Comparison of ENCODE assay signal across 13 cellular contexts in the genomic region with DNA sequence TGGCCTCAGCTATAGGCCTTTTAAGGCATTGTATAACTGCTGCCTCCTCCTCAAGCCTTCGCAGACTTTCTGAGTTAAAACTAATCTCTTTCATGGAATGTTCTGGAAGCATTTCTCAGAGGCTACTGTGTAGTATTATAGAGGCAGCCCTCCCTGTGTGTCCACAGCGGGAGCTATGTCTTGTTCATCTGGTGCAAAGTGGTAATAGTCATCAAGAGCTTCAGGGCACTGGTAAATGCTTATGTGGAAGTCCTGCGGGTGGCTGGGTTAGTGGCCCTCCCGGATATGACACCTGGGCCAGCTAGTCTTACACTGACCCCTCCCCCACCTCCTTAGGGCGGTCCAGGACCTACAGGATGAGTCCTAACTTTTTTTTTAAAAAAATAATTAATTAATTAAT. TPM values are rescaled to one million over a fixed set of nuclear protein-coding genes. Genes with fewer than 3 reads are reported as not detected.
DNase-seq lines count a peak whose midpoint lies in the region; ATAC-seq and TF ChIP-seq lines count a peak whose summit lies in the region.
"Had no signal": no experiment of that assay in that cellular context is flagged by ENCODE, and none has a peak within 500 bp of the region (broad histone marks: within the 10 kb centered on the region; RNA-seq: fewer than 3 reads in every experiment).

No MANE protein-coding gene starts in this region.

- H3K4me2 ChIP-seq in H9 (ENCODE audit: insufficient read depth, insufficient read length, low read length) = no peak overlapping the region
- H3K4me2 ChIP-seq: BLaER1 had no signal

- no peak overlapping the region for H3T11ph ChIP-seq in H9 (ENCODE audit: low read length)

- H3K27me3 ChIP-seq in H9 (ENCODE audit: insufficient read depth, low read length) = no peaks in the 10 kb centered on the region; the same call in 1 of the 2 replicates
- no peaks in the 10 kb centered on the region for H3K27me3 ChIP-seq in breast epithelium
- H3K27me3 ChIP-seq: SJSA1 had no signal

- peaks cover 36 to 47% of the 10 kb centered on the region in 2 experiments for H3K4me1 Mint-ChIP-seq in H9
- peaks cover 6 to 14% of the 10 kb centered on the region in 2 donors for H3K4me1 Mint-ChIP-seq in natural killer cell treated with Interleukin-12 subunit alpha and Interleukin-12 subunit beta and Interleukin-15 and Interleukin-18, amount 100 ng/mL, for 72 hours (ENCODE audit: low read depth in 2 of 2)

- H3K9me3 ChIP-seq in H9 (ENCODE audit: control insufficient read depth, low read depth, low read length) = no peaks in the 10 kb centered on the region
- H3K9me3 ChIP-seq in breast epithelium = no peaks in the 10 kb centered on the region
- H3K9me3 ChIP-seq: BLaER1, SJSA1 had no signal

- peaks cover 6 to 20% (median 14%) of the 10 kb centered on the region in 3 experiments for H3K36me3 Mint-ChIP-seq in H9 (ENCODE audit: insufficient read depth in 1 of 3, low read depth in 3 of 3)
- no peaks in the 10 kb centered on the region for H3K36me3 Mint-ChIP-seq in natural killer cell treated with Interleukin-12 subunit alpha and Interleukin-12 subunit beta and Interleukin-15 and Interleukin-18, amount 100 ng/mL, for 72 hours

- no peak overlapping the region for H3K9ac ChIP-seq in H9 (ENCODE audit: extremely low read depth, insufficient read length, low read length)
- H3K9ac ChIP-seq: BLaER1 had no signal

- H3K27me3 Mint-ChIP-seq in H9 (ENCODE audit: low read depth) = peaks cover 15% of the 10 kb centered on the region
- no peaks in the 10 kb centered on the region for H3K27me3 Mint-ChIP-seq in natural killer cell treated with Interleukin-12 subunit alpha and Interleukin-12 subunit beta and Interleukin-15 and Interleukin-18, amount 100 ng/mL, for 72 hours
- H3K27me3 Mint-ChIP-seq: activated CD4-positive, alpha-beta T cell treated with anti-CD3 and anti-CD28 coated beads for 36 hours had no signal

- peak overlapping the region; percentile 93 for H3K27ac ChIP-seq in C4-2B
- H3K27ac ChIP-seq in H9 (ENCODE audit: insufficient read length, low read depth, low read length) = no peak overlapping the region
- peak overlapping the region; percentile 66 to 99 for H3K27ac ChIP-seq in breast epithelium
- H3K27ac ChIP-seq: BLaER1, SJSA1 had no signal

- intact Hi-C loops in breast epithelium (cut with DNase I; ENCODE audit: low total_unique reads) = no loop called here
- intact Hi-C loops in left ventricle myocardium superior (cut with micrococcal nuclease) = no loop called here

- H3K4me1 ChIP-seq in H9 (ENCODE audit: insufficient read depth, low read length) (peaks cover 8% of the 10 kb centered on the region; the same call in 1 of the 2 replicates), breast epithelium (peaks cover 0 to 22% of the 10 kb centered on the region in 2 donors)

- no peak overlapping the region for H2AK5ac ChIP-seq in H9 (ENCODE audit: insufficient read length, low read length)

- H2BK12ac ChIP-seq in H9 (ENCODE audit: insufficient read length, low read depth, low read length) = peak overlapping the region; percentile 85

- peaks cover 0 to 2% of the 10 kb centered on the region in 2 experiments; a peak in 1 of 5 replicates for H3K9me3 Mint-ChIP-seq in H9
- H3K9me3 Mint-ChIP-seq in natural killer cell treated with Interleukin-12 subunit alpha and Interleukin-12 subunit beta and Interleukin-15 and Interleukin-18, amount 100 ng/mL, for 72 hours = no peaks in the 10 kb centered on the region
- H3K9me3 Mint-ChIP-seq: activated naive CD4-positive, alpha-beta T cell treated with anti-CD3 and anti-CD28 coated beads for 36 hours had no signal

- peak overlapping the region; percentile 68; the same call in 1 of the 2 replicates for H3K14ac ChIP-seq in H9 (ENCODE audit: insufficient read depth, low read length)

- H4K5ac ChIP-seq in H9 (ENCODE audit: insufficient read length, low read depth, low read length) = no peak overlapping the region

- peak overlapping the region in 1 of 3 experiments; percentile 80; a peak in 1 of 7 replicates for H3K27ac Mint-ChIP-seq in H9
- H3K27ac Mint-ChIP-seq in natural killer cell treated with Interleukin-12 subunit alpha and Interleukin-12 subunit beta and Interleukin-15 and Interleukin-18, amount 100 ng/mL, for 72 hours = no peak overlapping the region
- H3K27ac Mint-ChIP-seq: activated CD4-positive, alpha-beta T cell treated with anti-CD3 and anti-CD28 coated beads for 36 hours; activated naive CD4-positive, alpha-beta T cell treated with anti-CD3 and anti-CD28 coated beads for 36 hours had no signal

- no peak overlapping the region for H3K23ac ChIP-seq in H9 (ENCODE audit: insufficient read length, low read depth, low read length)

- H3K56ac ChIP-seq in H9 (ENCODE audit: insufficient read length, low read depth, low read length) = no peak overlapping the region

- no peak overlapping the region for H3K4me3 ChIP-seq in breast epithelium
- H3K4me3 ChIP-seq: BLaER1, SJSA1 had no signal

- H3K4me3 Mint-ChIP-seq in H9 = peak overlapping the region in 1 of 2 experiments; percentile 63; a peak in 3 of 5 replicates
- peak overlapping the region; percentile 39 for H3K4me3 Mint-ChIP-seq in natural killer cell treated with Interleukin-12 subunit alpha and Interleukin-12 subunit beta and Interleukin-15 and Interleukin-18, amount 100 ng/mL, for 72 hours
- H3K4me3 Mint-ChIP-seq: activated CD4-positive, alpha-beta T cell treated with anti-CD3 and anti-CD28 coated beads for 36 hours had no signal

- H4K20me1 ChIP-seq in H9 (ENCODE audit: control insufficient read depth, insufficient read depth, insufficient read length) = no peaks in the 10 kb centered on the region

- TF ChIP-seq CTCF in C4-2B (conservative IDR thresholded peaks at IDR 0.05) (no peak), H9 (conservative IDR thresholded peaks at IDR 0.05) (no peak), breast epithelium (IDR thresholded peaks at IDR 0.05) (no peak)

- DNase-seq in H9 = peak; percentile 71
- DNase-seq in breast epithelium (ENCODE audit: low spot score in 2 of 2) = peak in 1 of 2 donors; percentile 50
- DNase-seq in natural killer cell treated with Interleukin-12 subunit alpha and Interleukin-12 subunit beta and Interleukin-15 and Interleukin-18, amount 100 ng/mL, for 72 hours (ENCODE audit: low spot score) = no peak
- no peak for DNase-seq in left ventricle myocardium superior
- no peak for DNase-seq in NCI-H524 treated with DMSO at 0.1 percent for 48 hours (lab: John Stamatoyannopoulos, UW)
- DNase-seq in stimulated activated CD4-positive, alpha-beta T cell treated with anti-CD3 and anti-CD28 coated beads, Interleukin-1b, Interleukin-23, amount 100 ng/mL, for 48 hours = no peak
- DNase-seq: activated CD4-positive, alpha-beta T cell treated with anti-CD3 and anti-CD28 coated beads for 36 hours; activated naive CD4-positive, alpha-beta T cell treated with anti-CD3 and anti-CD28 coated beads for 36 hours; left colon had no signal

- no peak overlapping the region for H2BK20ac ChIP-seq in H9 (ENCODE audit: low read depth, low read length, poor library complexity, severe bottlenecking)

- H3K18ac ChIP-seq in H9 (ENCODE audit: insufficient read length, low read depth, low read length) = peak overlapping the region; percentile 45

- no peak overlapping the region for H4K91ac ChIP-seq in H9 (ENCODE audit: insufficient read length, low read depth, low read length)

- no peak for TF ChIP-seq POLR2A in breast epithelium (IDR thresholded peaks at IDR 0.05)

- no peaks in the 10 kb centered on the region for H3K36me3 ChIP-seq in breast epithelium

- no peak overlapping the region for H2BK5ac ChIP-seq in H9 (ENCODE audit: insufficient read length, low read length)

- no peak for ATAC-seq in natural killer cell treated with Interleukin-12 subunit alpha and Interleukin-12 subunit beta and Interleukin-15 and Interleukin-18, amount 100 ng/mL, for 72 hours
- ATAC-seq in left ventricle myocardium superior (no peak), GM19023 (IDR thresholded peaks at IDR 0.05; ENCODE audit: unreplicated experiment) (no peak)
- ATAC-seq: activated CD4-positive, alpha-beta T cell treated with anti-CD3 and anti-CD28 coated beads for 36 hours; left colon had no signal

- H3K79me1 ChIP-seq in H9 (ENCODE audit: insufficient read depth, low read depth, low read length, poor library complexity, severe bottlenecking) = no peaks in the 10 kb centered on the region

- H2BK120ac ChIP-seq in H9 (ENCODE audit: low read depth, low read length, poor library complexity, severe bottlenecking) = no peak overlapping the region

- no peak overlapping the region for H3K4ac ChIP-seq in H9 (ENCODE audit: low read depth, low read length)

- H2AFZ ChIP-seq in H9 (ENCODE audit: low read length) = no peak overlapping the region

- H2BK15ac ChIP-seq in H9 (ENCODE audit: low read depth, low read length) = no peak overlapping the region

- peaks cover 10% of the 10 kb centered on the region for H3K23me2 ChIP-seq in H9 (ENCODE audit: insufficient read length, low read depth, low read length, poor library complexity, severe bottlenecking)

- WGBS in H9 (ENCODE audit: extremely low coverage, insufficient read length, low lambda C conversion rate) = no CpG with 5 or more reads among the region's 5 CpGs

- no peak overlapping the region for H4K8ac ChIP-seq in H9 (replicated peaks; ENCODE audit: insufficient read length, low read depth, low read length)

- H3K79me2 ChIP-seq in H9 (ENCODE audit: insufficient read depth, low read length) = no peaks in the 10 kb centered on the region

RNA-seq across cellular contexts. Expression of gene ABHD11, which starts 2.2 kb away (rescaled TPM):
- total RNA-seq in H9 (2021) = 29.4 and 34.4 TPM in 2 replicates
- total RNA-seq in breast epithelium = 10 to 100 TPM; 10.9 to 57.8 (median 36.4) TPM
- 10 to 100 TPM; 16.9 to 24.2 TPM for total RNA-seq in natural killer cell treated with Interleukin-12 subunit alpha and Interleukin-12 subunit beta and Interleukin-15 and Interleukin-18, amount 100 ng/mL, for 72 hours
- total RNA-seq in left ventricle myocardium superior = 24.0 TPM

RNA-seq across cellular contexts. Expression of gene STX1A, which starts 21.3 kb away (rescaled TPM):
- total RNA-seq in H9 (2021) = 9.3 and 10.1 TPM in 2 replicates
- 1 to 10 TPM; 5.9 to 9.5 (median 8.5) TPM for total RNA-seq in breast epithelium
- 10 to 100 TPM; 17.8 to 23.2 TPM for total RNA-seq in natural killer cell treated with Interleukin-12 subunit alpha and Interleukin-12 subunit beta and Interleukin-15 and Interleukin-18, amount 100 ng/mL, for 72 hours
- total RNA-seq in left ventricle myocardium superior = 3.0 TPM

RNA-seq across cellular contexts. Expression of gene CLDN3, which starts 29.3 kb away (rescaled TPM):
- total RNA-seq in H9 (2021) (16.5 and 16.9 TPM in 2 replicates), breast epithelium (100 to 1,000 TPM in 1 of 3 donors, 10 to 100 TPM in 1, not detected in 1; 81.6 to 137 TPM), left ventricle myocardium superior (not detected)
- not detected for total RNA-seq in natural killer cell treated with Interleukin-12 subunit alpha and Interleukin-12 subunit beta and Interleukin-15 and Interleukin-18, amount 100 ng/mL, for 72 hours
- total RNA-seq: activated CD4-positive, alpha-beta T cell treated with anti-CD3 and anti-CD28 coated beads for 36 hours; activated naive CD4-positive, alpha-beta T cell treated with anti-CD3 and anti-CD28 coated beads for 36 hours; SJSA1 had no signal

RNA-seq across cellular contexts. Expression of gene BUD23, which starts 57.4 kb away (rescaled TPM):
- total RNA-seq in H9 (2021) (68.5 and 78.1 TPM in 2 replicates), breast epithelium (10 to 100 TPM; 39.5 to 49.8 (median 41.0) TPM), left ventricle myocardium superior (79.8 TPM)
- 10 to 100 TPM; 76.4 to 99.9 TPM for total RNA-seq in natural killer cell treated with Interleukin-12 subunit alpha and Interleukin-12 subunit beta and Interleukin-15 and Interleukin-18, amount 100 ng/mL, for 72 hours

RNA-seq across cellular contexts. Expression of gene DNAJC30, which starts 57.5 kb away (rescaled TPM):
- 8.1 and 8.7 TPM in 2 replicates for total RNA-seq in H9 (2021)
- total RNA-seq in breast epithelium = 1 to 10 TPM; 2.9 to 6.9 (median 4.6) TPM
- total RNA-seq in natural killer cell treated with Interleukin-12 subunit alpha and Interleukin-12 subunit beta and Interleukin-15 and Interleukin-18, amount 100 ng/mL, for 72 hours = 1 to 10 TPM; 8.0 to 9.2 TPM
- 13.2 TPM for total RNA-seq in left ventricle myocardium superior
